Comparison of ENCODE assay signal across 1 cellular context in genomic region chr16:3087836-3088235, GRCh38.
TF ChIP-seq lines count a peak whose summit lies in the region.

No MANE protein-coding gene starts in this region.

TF ChIP-seq in HepG2, 621 proteins besides CTCF, POLR2A, EP300 and RAD21:
- TF ChIP-seq MEF2D (CRISPR knock-in tag; IDR thresholded peaks at IDR 0.05), result no peak
- TF ChIP-seq ZBTB43 (CRISPR knock-in tag; conservative IDR thresholded peaks at IDR 0.05), result no peak
- no peak for TF ChIP-seq FOXP1 (IDR thresholded peaks at IDR 0.05)
- TF ChIP-seq FOXP1 (CRISPR knock-in tag; IDR thresholded peaks at IDR 0.05), result no peak
- no peak for TF ChIP-seq ZNF33A (CRISPR knock-in tag; IDR thresholded peaks at IDR 0.05; ENCODE audit: borderline replicate concordance)
- TF ChIP-seq TCF12 (IDR thresholded peaks at IDR 0.05), result no peak
- no peak for TF ChIP-seq TCF12 (CRISPR knock-in tag; IDR thresholded peaks at IDR 0.05)
- TF ChIP-seq SIX4 (CRISPR knock-in tag; IDR thresholded peaks at IDR 0.05), result no peak
- no peak for TF ChIP-seq ZBTB3 (CRISPR knock-in tag; IDR thresholded peaks at IDR 0.05; ENCODE audit: borderline replicate concordance, low read depth)
- no peak for TF ChIP-seq IKZF4 (CRISPR knock-in tag; IDR thresholded peaks at IDR 0.05; ENCODE audit: borderline replicate concordance, low read depth, not compliant biosample characterization)
